10 cellular contexts compared by ENCODE assay signal in the genomic region with DNA sequence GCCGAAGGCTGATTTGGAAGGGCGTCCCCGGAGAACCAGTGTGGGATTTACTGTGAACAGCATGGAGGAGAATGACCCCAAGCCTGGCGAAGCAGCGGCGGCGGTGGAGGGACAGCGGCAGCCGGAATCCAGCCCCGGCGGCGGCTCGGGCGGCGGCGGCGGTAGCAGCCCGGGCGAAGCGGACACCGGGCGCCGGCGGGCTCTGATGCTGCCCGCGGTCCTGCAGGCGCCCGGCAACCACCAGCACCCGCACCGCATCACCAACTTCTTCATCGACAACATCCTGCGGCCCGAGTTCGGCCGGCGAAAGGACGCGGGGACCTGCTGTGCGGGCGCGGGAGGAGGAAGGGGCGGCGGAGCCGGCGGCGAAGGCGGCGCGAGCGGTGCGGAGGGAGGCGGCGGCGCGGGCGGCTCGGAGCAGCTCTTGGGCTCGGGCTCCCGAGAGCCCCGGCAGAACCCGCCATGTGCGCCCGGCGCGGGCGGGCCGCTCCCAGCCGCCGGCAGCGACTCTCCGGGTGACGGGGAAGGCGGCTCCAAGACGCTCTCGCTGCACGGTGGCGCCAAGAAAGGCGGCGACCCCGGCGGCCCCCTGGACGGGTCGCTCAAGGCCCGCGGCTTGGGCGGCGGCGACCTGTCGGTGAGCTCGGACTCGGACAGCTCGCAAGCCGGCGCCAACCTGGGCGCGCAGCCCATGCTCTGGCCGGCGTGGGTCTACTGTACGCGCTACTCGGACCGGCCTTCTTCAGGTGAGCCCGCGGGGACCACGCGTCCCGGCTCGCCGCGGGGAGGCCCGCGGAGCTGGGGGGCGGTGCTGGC. TPM values are rescaled to one million over a fixed set of nuclear protein-coding genes. Genes with fewer than 3 reads are reported as not detected.
DNase-seq lines count a peak whose midpoint lies in the region; ATAC-seq, FAIRE-seq and TF ChIP-seq lines count a peak whose summit lies in the region.
"Had no signal": no experiment of that assay in that cellular context is flagged by ENCODE, and none has a peak within 500 bp of the region (broad histone marks: within the 10 kb centered on the region; RNA-seq: fewer than 3 reads in every experiment).

No MANE protein-coding gene starts in this region.

- WGBS in small intestine, 3 donors: 1 to 5% (median 1%) methylated on average over 85 to 113 of the region's 113 CpGs

- no peak overlapping the region for H3K9ac ChIP-seq in astrocyte (ENCODE audit: low read length)
- H3K9ac ChIP-seq in subcutaneous abdominal adipose tissue (ENCODE audit: low read length in 5 of 5): no peak overlapping the region

- H3K4me3 Mint-ChIP-seq in activated CD4-positive, alpha-beta T cell treated with anti-CD3 and anti-CD28 coated beads for 36 hours: no peak overlapping the region
- no peak overlapping the region for H3K4me3 Mint-ChIP-seq in astrocyte (ENCODE audit: unreplicated experiment)

- no peak overlapping the region for H3K27ac Mint-ChIP-seq in activated CD4-positive, alpha-beta T cell treated with anti-CD3 and anti-CD28 coated beads for 36 hours
- H3K27ac Mint-ChIP-seq in astrocyte (ENCODE audit: unreplicated experiment): no peak overlapping the region

- intact Hi-C loops in activated CD4-positive, alpha-beta T cell treated with anti-CD3 and anti-CD28 coated beads for 36 hours (cut with DNase I, micrococcal nuclease): loop anchor here in 1 of 2 experiments (2.0 to 5.0 kb wide), 3 partner anchors 52 to 349 kb away; no protein-coding TSS in a partner anchor
- intact Hi-C loops in lower lobe of right lung (cut with DNase I): no loop called here

- H3K9me3 Mint-ChIP-seq in activated CD4-positive, alpha-beta T cell treated with anti-CD3 and anti-CD28 coated beads for 36 hours (ENCODE audit: low read depth): no peaks in the 10 kb centered on the region
- peaks cover 4% of the 10 kb centered on the region for H3K9me3 Mint-ChIP-seq in astrocyte (ENCODE audit: unreplicated experiment)

- POLR2A ChIA-PET in activated CD4-positive, alpha-beta T cell treated with anti-CD3 and anti-CD28 coated beads for 36 hours (lab: Charles Lee): no interaction called here

- DNase-seq in activated CD4-positive, alpha-beta T cell treated with anti-CD3 and anti-CD28 coated beads for 36 hours: no peak
- no peak for DNase-seq in activated CD4-positive, alpha-beta T cell treated with anti-CD3 and anti-CD28 coated beads for 1 hour
- no peak for DNase-seq in astrocyte (ENCODE audit: low read depth)
- DNase-seq in lower lobe of right lung: no peak
- no peak for DNase-seq in small intestine
- no peak for DNase-seq in NOMO-1 treated with DMSO at 0.1 percent for 48 hours (lab: John Stamatoyannopoulos, UW; ENCODE audit: unreplicated experiment)
- DNase-seq in occipital lobe (lab: John Stamatoyannopoulos, UW): no peak
- DNase-seq: Karpas-422 had no signal

- H3K4me3 ChIP-seq in astrocyte (ENCODE audit: insufficient read depth, low read depth, low read length): no peak overlapping the region
- H3K4me3 ChIP-seq in lower lobe of right lung: peak overlapping the region; percentile 17
- peak overlapping the region in 4 of 5 donors; percentile 11 to 60 (median 35) for H3K4me3 ChIP-seq in subcutaneous abdominal adipose tissue (ENCODE audit: low read depth in 1 of 5, low read length in 5 of 5)
- H3K4me3 ChIP-seq in small intestine (ENCODE audit: low read depth in 1 of 2, low read length in 2 of 2): peak overlapping the region in 1 of 2 donors; percentile 38

- H4K20me1 ChIP-seq in astrocyte (ENCODE audit: insufficient read depth, low read length): peaks cover 4% of the 10 kb centered on the region

- peak overlapping the region; percentile 4 for H2AFZ ChIP-seq in astrocyte (ENCODE audit: low read depth, low read length)

- CTCF ChIA-PET in activated CD4-positive, alpha-beta T cell treated with anti-CD3 and anti-CD28 coated beads for 36 hours (lab: Charles Lee): no interaction called here

- H3K36me3 ChIP-seq in astrocyte (ENCODE audit: insufficient read depth, low read length): no peaks in the 10 kb centered on the region
- H3K36me3 ChIP-seq in lower lobe of right lung: no peaks in the 10 kb centered on the region
- no peaks in the 10 kb centered on the region for H3K36me3 ChIP-seq in subcutaneous abdominal adipose tissue (ENCODE audit: control insufficient read depth in 5 of 5, insufficient read depth in 5 of 5, low read length in 5 of 5)
- no peaks in the 10 kb centered on the region for H3K36me3 ChIP-seq in small intestine (ENCODE audit: control insufficient read depth in 2 of 2, insufficient read depth in 2 of 2, low read length in 2 of 2)

- H3K4me1 Mint-ChIP-seq in activated CD4-positive, alpha-beta T cell treated with anti-CD3 and anti-CD28 coated beads for 36 hours: peaks cover 18% of the 10 kb centered on the region
- no peaks in the 10 kb centered on the region for H3K4me1 Mint-ChIP-seq in astrocyte (ENCODE audit: low read depth, unreplicated experiment)

- peaks cover 3% of the 10 kb centered on the region for H3K4me1 ChIP-seq in astrocyte (ENCODE audit: insufficient read depth, low read length)
- peaks cover 23% of the 10 kb centered on the region for H3K4me1 ChIP-seq in lower lobe of right lung
- H3K4me1 ChIP-seq in subcutaneous abdominal adipose tissue (ENCODE audit: control insufficient read depth in 5 of 5, insufficient read depth in 5 of 5, low read length in 5 of 5): peaks cover 1 to 41% (median 35%) of the 10 kb centered on the region in 5 donors
- peaks cover 0 to 6% of the 10 kb centered on the region in 2 donors for H3K4me1 ChIP-seq in small intestine (ENCODE audit: control insufficient read depth in 2 of 2, insufficient read depth in 1 of 2, low read depth in 1 of 2, low read length in 1 of 2)

- ATAC-seq in activated CD4-positive, alpha-beta T cell treated with anti-CD3 and anti-CD28 coated beads for 36 hours: peak; percentile 28
- ATAC-seq in lower lobe of right lung: no peak

- H3K4me2 ChIP-seq in astrocyte (ENCODE audit: low read length): peak overlapping the region; percentile 50

- no peak for FAIRE-seq in astrocyte (lab: Jason Lieb, UNC)
- no peak for FAIRE-seq in small intestine (lab: Jason Lieb, UNC)
- FAIRE-seq: urothelium cell line had no signal

- H3K36me3 Mint-ChIP-seq in activated CD4-positive, alpha-beta T cell treated with anti-CD3 and anti-CD28 coated beads for 36 hours (ENCODE audit: low read depth): no peaks in the 10 kb centered on the region
- H3K36me3 Mint-ChIP-seq in astrocyte (ENCODE audit: low read depth, unreplicated experiment): peaks cover 3% of the 10 kb centered on the region

- peaks cover 5% of the 10 kb centered on the region for H3K9me3 ChIP-seq in astrocyte (ENCODE audit: insufficient read depth, low read depth, low read length)
- H3K9me3 ChIP-seq in lower lobe of right lung: no peaks in the 10 kb centered on the region
- no peaks in the 10 kb centered on the region for H3K9me3 ChIP-seq in subcutaneous abdominal adipose tissue (ENCODE audit: control insufficient read depth in 5 of 5, low read length in 5 of 5)
- H3K9me3 ChIP-seq in small intestine (ENCODE audit: control insufficient read depth, low read depth): no peaks in the 10 kb centered on the region

- H3K27me3 Mint-ChIP-seq in activated CD4-positive, alpha-beta T cell treated with anti-CD3 and anti-CD28 coated beads for 36 hours: peaks cover 68% of the 10 kb centered on the region
- H3K27me3 Mint-ChIP-seq in astrocyte (ENCODE audit: low read depth, unreplicated experiment): peaks cover 67% of the 10 kb centered on the region

- peaks cover 87% of the 10 kb centered on the region for H3K27me3 ChIP-seq in astrocyte (ENCODE audit: insufficient read depth, low read length)
- H3K27me3 ChIP-seq in lower lobe of right lung (ENCODE audit: low read depth): peaks cover 96% of the 10 kb centered on the region
- H3K27me3 ChIP-seq in subcutaneous abdominal adipose tissue (ENCODE audit: control insufficient read depth in 5 of 5, insufficient read depth in 4 of 5, low read length in 5 of 5): peaks cover 61 to 85% (median 77%) of the 10 kb centered on the region in 5 donors
- peaks cover 19 to 79% of the 10 kb centered on the region in 2 donors for H3K27me3 ChIP-seq in small intestine (ENCODE audit: control insufficient read depth in 2 of 2, insufficient read depth in 2 of 2, low read length in 2 of 2)

- H3K27ac ChIP-seq in astrocyte (ENCODE audit: low read depth, low read length) (no peak overlapping the region), lower lobe of right lung (no peak overlapping the region), subcutaneous abdominal adipose tissue (ENCODE audit: low read depth, low read length) (no peak overlapping the region), small intestine (ENCODE audit: low read depth in 1 of 2, low read length in 1 of 2) (no peak overlapping the region)

- TF ChIP-seq CTCF in astrocyte (IDR thresholded peaks at IDR 0.05; ENCODE audit: insufficient read depth, low read depth, low read length) (no peak), lower lobe of right lung (IDR thresholded peaks at IDR 0.05) (no peak)

- H3K79me2 ChIP-seq in astrocyte (ENCODE audit: insufficient read depth, low read length): no peaks in the 10 kb centered on the region

RNA-seq across cellular contexts. Expression of gene EN2, which starts 0.6 kb away (rescaled TPM):
- total RNA-seq in activated CD4-positive, alpha-beta T cell treated with anti-CD3 and anti-CD28 coated beads for 36 hours: not detected
- total RNA-seq in astrocyte (not detected in 2 replicates), lower lobe of right lung (not detected), occipital lobe (not detected)
- not detected for polyA plus RNA-seq in small intestine
